In the genomic region with DNA sequence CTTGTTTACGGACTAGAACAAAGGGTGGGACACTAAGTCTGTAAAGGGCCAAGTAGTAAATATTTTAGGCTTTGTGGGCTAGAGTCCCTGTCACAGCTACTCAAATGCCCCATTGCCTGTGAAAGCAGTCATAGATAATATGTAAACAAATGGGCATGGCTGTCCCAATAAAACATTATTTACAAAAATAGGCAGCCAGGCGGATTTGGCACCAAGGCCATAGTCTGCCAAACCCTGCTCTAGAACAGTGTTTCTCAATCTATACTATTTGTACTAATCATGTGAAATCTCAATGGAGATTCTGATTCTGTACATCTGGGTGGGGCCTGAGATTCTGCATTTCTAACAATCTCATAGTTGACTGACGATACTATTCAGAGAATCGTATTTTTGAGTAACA, we compare ENCODE assay signal across 25 cellular contexts.
"Had no signal": no experiment of that assay in that cellular context is flagged by ENCODE, and none has a peak within 500 bp of the region (broad histone marks: within the 10 kb centered on the region; RNA-seq: fewer than 3 reads in every experiment).

No MANE protein-coding gene starts in this region.

- H3K4me3 Mint-ChIP-seq: immature natural killer cell, mesothelial cell of epicardium had no signal

- H2AFZ ChIP-seq: hepatocyte had no signal

- H3K79me2 ChIP-seq: hepatocyte had no signal

- H3K4me1 Mint-ChIP-seq: immature natural killer cell had no signal

- H3K4me2 ChIP-seq: hepatocyte had no signal

- FAIRE-seq: colon, endothelial cell of umbilical vein, frontal cortex, kidney had no signal

- H3K9me3 Mint-ChIP-seq: immature natural killer cell had no signal

- DNase-seq: dermis blood vessel endothelial cell; dorsolateral prefrontal cortex; effector CD4-positive, alpha-beta T cell; effector memory CD4-positive, alpha-beta T cell; foreskin keratinocyte; heart left ventricle; hypothalamus; immature natural killer cell; islet precursor cell; kidney; kidney glomerular epithelial cell; left colon; left lung; left ventricle myocardium superior; lower lobe of right lung; mesenchymal stem cell; mucosa of descending colon had no signal

- H3K27ac ChIP-seq: coronary artery, dorsolateral prefrontal cortex, esophagus muscularis mucosa, foreskin keratinocyte, gastroesophageal sphincter, heart left ventricle, hepatocyte, lower lobe of right lung had no signal

- H3K27me3 ChIP-seq: dorsolateral prefrontal cortex, esophagus muscularis mucosa, foreskin keratinocyte, gastroesophageal sphincter, heart left ventricle, hepatocyte, left lung had no signal

- ATAC-seq: foreskin keratinocyte, heart left ventricle, left colon, left ventricle myocardium superior, mucosa of descending colon had no signal

- H3K27ac Mint-ChIP-seq: immature natural killer cell, mesothelial cell of epicardium had no signal

- H3K9me3 ChIP-seq: esophagus muscularis mucosa, gastroesophageal sphincter, heart left ventricle, left lung, lower lobe of right lung, mucosa of descending colon had no signal

- H3K36me3 ChIP-seq: esophagus muscularis mucosa, gastroesophageal sphincter, heart left ventricle, left lung, lower lobe of right lung had no signal

- H3K4me3 ChIP-seq: coronary artery, dorsolateral prefrontal cortex, esophagus muscularis mucosa, gastroesophageal sphincter, heart left ventricle, hepatocyte, left lung, lower lobe of right lung, mucosa of descending colon had no signal

- H3K4me1 ChIP-seq: foreskin keratinocyte, lower lobe of right lung had no signal
